In genomic region chr22:45817705-45818104, GRCh38 we compare ENCODE assay signal across 24 cellular contexts.
DNase-seq lines count a peak whose midpoint lies in the region; ATAC-seq, FAIRE-seq and TF ChIP-seq lines count a peak whose summit lies in the region.
"Had no signal": no experiment of that assay in that cellular context is flagged by ENCODE, and none has a peak within 500 bp of the region (broad histone marks: within the 10 kb centered on the region; RNA-seq: fewer than 3 reads in every experiment).

No MANE protein-coding gene starts in this region.

- H3K4me3 Mint-ChIP-seq in WTC11 (no peak overlapping the region), nephron progenitor cell (no peak overlapping the region), T-cell (no peak overlapping the region)
- H3K4me3 Mint-ChIP-seq: activated CD4-positive, alpha-beta T cell treated with anti-CD3 and anti-CD28 coated beads, Interleukin-2, amount 10 ng/mL, durations not matched to agents 7 days and 5 days; stimulated activated naive CD8-positive, alpha-beta T cell treated with anti-CD3 and anti-CD28 coated beads, Interleukin-15, amount 100 ng/mL, for 72 hours had no signal

- DNase-seq in WTC11 (ENCODE audit: low spot score) (no peak), nephron progenitor cell (no peak), vagina (ENCODE audit: extremely low spot score in 2 of 2) (no peak), T-cell (no peak), inferior parietal cortex (ENCODE audit: extremely low spot score) (no peak), GM10248 (ENCODE audit: extremely low spot score) (no peak)
- DNase-seq: activated CD4-positive, alpha-beta T cell treated with anti-CD3 and anti-CD28 coated beads, Interleukin-2, amount 10 ng/mL, durations not matched to agents 7 days and 5 days; EL; H7; KG1; MG63; NCI-H1105 treated with DMSO at 0.1 percent for 48 hours; NCI-H1930; NCI-H526 treated with DMSO at 0.1 percent for 48 hours; ovary; spleen; stimulated activated CD4-positive, alpha-beta T cell treated with anti-CD3 and anti-CD28 coated beads, Interleukin-2, amount 100 ng/mL, for 24 hours; stimulated activated naive CD8-positive, alpha-beta T cell treated with anti-CD3 and anti-CD28 coated beads, Interleukin-15, amount 100 ng/mL, for 72 hours; T1000 had no signal

- H3K4me1 Mint-ChIP-seq in WTC11 = peaks cover 10% of the 10 kb centered on the region
- peaks cover 14% of the 10 kb centered on the region for H3K4me1 Mint-ChIP-seq in nephron progenitor cell
- peaks cover 0 to 7% (median 5%) of the 10 kb centered on the region in 3 donors for H3K4me1 Mint-ChIP-seq in T-cell
- H3K4me1 Mint-ChIP-seq: stimulated activated naive CD8-positive, alpha-beta T cell treated with anti-CD3 and anti-CD28 coated beads, Interleukin-15, amount 100 ng/mL, for 72 hours had no signal

- no peak for ATAC-seq in WTC11
- no peak for ATAC-seq in T-cell (replicated peaks in 1 of 4)
- ATAC-seq: activated naive CD4-positive, alpha-beta T cell treated with anti-CD3 and anti-CD28 coated beads, Interleukin-2, amount 50 U/mL, for 72 hours; stimulated activated naive CD8-positive, alpha-beta T cell treated with anti-CD3 and anti-CD28 coated beads, Interleukin-15, amount 100 ng/mL, for 72 hours had no signal

- H3K27ac ChIP-seq in vagina = peak overlapping the region; percentile 31
- H3K27ac ChIP-seq: BLaER1, ovary, spleen had no signal

- peaks cover 9% of the 10 kb centered on the region for H3K4me1 ChIP-seq in vagina

- CTCF ChIA-PET in WTC11 (lab: Charles Lee) (interaction anchor here (1.0 to 1.6 kb wide), 3 partner anchors 9 to 46 kb away, joined by 3 to 8 read pairs (median 6); no protein-coding TSS in a partner anchor), T-cell (lab: Charles Lee) (interaction anchor here in 1 of 2 donors (0.6 kb wide), 1 partner anchor 47 kb away, joined by 3 read pairs; no protein-coding TSS in a partner anchor), GM10248 (lab: Yijun Ruan, JAX) (interaction anchor here (0.9 to 1.8 kb wide), 4 partner anchors 8 to 34 kb away, joined by 3 to 9 read pairs (median 6); no protein-coding TSS in a partner anchor)

- TF ChIP-seq POLR2A in vagina (IDR thresholded peaks at IDR 0.05) = no peak

- intact Hi-C loops in vagina (cut with DNase I) = no loop called here

- peak overlapping the region; percentile 67; the same call in 1 of the 2 replicates for H3K27ac Mint-ChIP-seq in WTC11
- H3K27ac Mint-ChIP-seq in nephron progenitor cell = peak overlapping the region; percentile 97
- H3K27ac Mint-ChIP-seq in T-cell = no peak overlapping the region
- H3K27ac Mint-ChIP-seq: activated CD4-positive, alpha-beta T cell treated with anti-CD3 and anti-CD28 coated beads, Interleukin-2, amount 10 ng/mL, durations not matched to agents 7 days and 5 days; activated naive CD4-positive, alpha-beta T cell treated with anti-CD3 and anti-CD28 coated beads, Interleukin-2, amount 50 U/mL, for 72 hours; stimulated activated naive CD8-positive, alpha-beta T cell treated with anti-CD3 and anti-CD28 coated beads, Interleukin-15, amount 100 ng/mL, for 72 hours had no signal

- no peaks in the 10 kb centered on the region for H3K27me3 Mint-ChIP-seq in WTC11 (ENCODE audit: low read depth)
- H3K27me3 Mint-ChIP-seq in nephron progenitor cell (ENCODE audit: low read depth, poor library complexity) = peaks cover 5% of the 10 kb centered on the region
- H3K27me3 Mint-ChIP-seq in T-cell = no peaks in the 10 kb centered on the region
- H3K27me3 Mint-ChIP-seq: activated CD4-positive, alpha-beta T cell treated with anti-CD3 and anti-CD28 coated beads, Interleukin-2, amount 10 ng/mL, durations not matched to agents 7 days and 5 days; stimulated activated naive CD8-positive, alpha-beta T cell treated with anti-CD3 and anti-CD28 coated beads, Interleukin-15, amount 100 ng/mL, for 72 hours had no signal

- TF ChIP-seq CTCF in WTC11 (IDR thresholded peaks at IDR 0.05) = no peak
- no peak for TF ChIP-seq CTCF in nephron progenitor cell (IDR thresholded peaks at IDR 0.05)
- TF ChIP-seq CTCF in vagina (IDR thresholded peaks at IDR 0.05) = no peak
- no peak for TF ChIP-seq CTCF in GM10248 (IDR thresholded peaks at IDR 0.05; ENCODE audit: control extremely low read depth, extremely low read depth, low read depth, missing control alignments)

- no peaks in the 10 kb centered on the region for H3K9me3 Mint-ChIP-seq in WTC11
- H3K9me3 Mint-ChIP-seq in nephron progenitor cell = no peaks in the 10 kb centered on the region
- H3K9me3 Mint-ChIP-seq in T-cell = no peaks in the 10 kb centered on the region
- H3K9me3 Mint-ChIP-seq: activated CD4-positive, alpha-beta T cell treated with anti-CD3 and anti-CD28 coated beads, Interleukin-2, amount 10 ng/mL, durations not matched to agents 7 days and 5 days; activated naive CD4-positive, alpha-beta T cell treated with anti-CD3 and anti-CD28 coated beads, Interleukin-2, amount 50 U/mL, for 72 hours; stimulated activated naive CD8-positive, alpha-beta T cell treated with anti-CD3 and anti-CD28 coated beads, Interleukin-15, amount 100 ng/mL, for 72 hours had no signal

- H3K36me3 ChIP-seq in vagina = peaks cover 0 to 8% of the 10 kb centered on the region in 2 donors
- H3K36me3 ChIP-seq: ovary had no signal

- no peaks in the 10 kb centered on the region for H3K9me3 ChIP-seq in vagina
- H3K9me3 ChIP-seq: BLaER1, MG63, ovary, spleen had no signal

- H3K27me3 ChIP-seq in vagina = no peaks in the 10 kb centered on the region
- H3K27me3 ChIP-seq: BLaER1, MG63, ovary, spleen had no signal

- H3K4me3 ChIP-seq in vagina = no peak overlapping the region
- H3K4me3 ChIP-seq: BLaER1, lung, MG63, ovary, spleen had no signal

- POLR2A ChIA-PET in WTC11 (lab: Charles Lee) = no interaction called here
- POLR2A ChIA-PET in T-cell (lab: Charles Lee) = no interaction called here
- POLR2A ChIA-PET in GM10248 (lab: Yijun Ruan, JAX) = no interaction called here

- peaks cover 12% of the 10 kb centered on the region; the same call in 1 of the 2 replicates for H3K36me3 Mint-ChIP-seq in WTC11
- peaks cover 59% of the 10 kb centered on the region for H3K36me3 Mint-ChIP-seq in nephron progenitor cell (ENCODE audit: low read depth)
- H3K36me3 Mint-ChIP-seq in T-cell = peaks cover 47% of the 10 kb centered on the region
- H3K36me3 Mint-ChIP-seq: activated naive CD4-positive, alpha-beta T cell treated with anti-CD3 and anti-CD28 coated beads, Interleukin-2, amount 50 U/mL, for 72 hours had no signal

- peak; percentile 41 for FAIRE-seq in islet of Langerhans (lab: Jason Lieb, UNC)
- FAIRE-seq: GM12891 had no signal

TF ChIP-seq in WTC11, 78 proteins besides CTCF, POLR2A, EP300 and RAD21 (continues in another document):
- no peak for TF ChIP-seq PREB (CRISPR knock-in tag; IDR thresholded peaks at IDR 0.05; ENCODE audit: borderline replicate concordance)
- TF ChIP-seq, protein P1, sequence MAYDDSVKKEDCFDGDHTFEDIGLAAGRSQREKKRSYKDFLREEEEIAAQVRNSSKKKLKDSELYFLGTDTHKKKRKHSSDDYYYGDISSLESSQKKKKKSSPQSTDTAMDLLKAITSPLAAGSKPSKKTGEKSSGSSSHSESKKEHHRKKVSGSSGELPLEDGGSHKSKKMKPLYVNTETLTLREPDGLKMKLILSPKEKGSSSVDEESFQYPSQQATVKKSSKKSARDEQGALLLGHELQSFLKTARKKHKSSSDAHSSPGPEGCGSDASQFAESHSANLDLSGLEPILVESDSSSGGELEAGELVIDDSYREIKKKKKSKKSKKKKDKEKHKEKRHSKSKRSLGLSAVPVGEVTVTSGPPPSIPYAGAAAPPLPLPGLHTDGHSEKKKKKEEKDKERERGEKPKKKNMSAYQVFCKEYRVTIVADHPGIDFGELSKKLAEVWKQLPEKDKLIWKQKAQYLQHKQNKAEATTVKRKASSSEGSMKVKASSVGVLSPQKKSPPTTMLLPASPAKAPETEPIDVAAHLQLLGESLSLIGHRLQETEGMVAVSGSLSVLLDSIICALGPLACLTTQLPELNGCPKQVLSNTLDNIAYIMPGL (CRISPR knock-in tag; IDR thresholded peaks at IDR 0.05) = no peak
- TF ChIP-seq NFE2L1 (CRISPR knock-in tag; IDR thresholded peaks at IDR 0.05) = no peak
- TF ChIP-seq TCF7 (CRISPR knock-in tag; IDR thresholded peaks at IDR 0.05; ENCODE audit: low read depth) = no peak
- TF ChIP-seq, protein P2, sequence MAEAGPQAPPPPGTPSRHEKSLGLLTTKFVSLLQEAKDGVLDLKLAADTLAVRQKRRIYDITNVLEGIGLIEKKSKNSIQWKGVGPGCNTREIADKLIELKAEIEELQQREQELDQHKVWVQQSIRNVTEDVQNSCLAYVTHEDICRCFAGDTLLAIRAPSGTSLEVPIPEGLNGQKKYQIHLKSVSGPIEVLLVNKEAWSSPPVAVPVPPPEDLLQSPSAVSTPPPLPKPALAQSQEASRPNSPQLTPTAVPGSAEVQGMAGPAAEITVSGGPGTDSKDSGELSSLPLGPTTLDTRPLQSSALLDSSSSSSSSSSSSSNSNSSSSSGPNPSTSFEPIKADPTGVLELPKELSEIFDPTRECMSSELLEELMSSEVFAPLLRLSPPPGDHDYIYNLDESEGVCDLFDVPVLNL (CRISPR knock-in tag; IDR thresholded peaks at IDR 0.05; ENCODE audit: borderline replicate concordance, low read depth) = no peak
- TF ChIP-seq E2F1 (CRISPR knock-in tag; IDR thresholded peaks at IDR 0.05) = no peak
- no peak for TF ChIP-seq KAT7 (CRISPR knock-in tag; IDR thresholded peaks at IDR 0.05; ENCODE audit: borderline replicate concordance)

Comparison
In these comparisons a context has a peak if more than half of its experiments do, and no peak if none do; other contexts are left out.
1. H3K27ac Mint-ChIP-seq: peak in WTC11 (single experiment) and nephron progenitor cell (single experiment); none in T-cell (0 of 2).